In the genomic region with DNA sequence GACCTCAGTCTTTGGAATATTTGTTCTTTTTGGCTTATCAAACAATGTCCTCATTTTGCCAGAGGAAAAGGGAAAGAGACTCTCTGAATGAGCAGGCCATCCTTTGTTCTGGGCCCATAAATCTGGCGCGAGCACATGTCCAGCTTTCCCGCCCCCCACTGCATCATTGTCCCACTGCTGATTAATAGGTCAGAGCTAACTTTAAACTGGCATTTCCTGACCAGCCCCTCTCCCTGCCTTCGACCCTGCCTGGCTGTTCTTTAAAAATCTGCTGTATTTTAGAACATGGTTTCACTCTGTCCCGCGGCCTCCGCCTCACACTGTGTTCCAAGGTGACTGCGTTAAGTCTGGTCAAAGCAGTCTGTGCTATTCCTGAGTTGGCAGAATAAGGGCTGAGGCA, we compare ENCODE assay signal across 22 cellular contexts.
A peak's percentile ranks its signal among the peaks of the same experiment; 100 is the strongest.
DNase-seq lines count a peak whose midpoint lies in the region; ATAC-seq, FAIRE-seq and TF ChIP-seq lines count a peak whose summit lies in the region.
"Had no signal": no experiment of that assay in that cellular context is flagged by ENCODE, and none has a peak within 500 bp of the region (broad histone marks: within the 10 kb centered on the region; RNA-seq: fewer than 3 reads in every experiment).

No MANE protein-coding gene starts in this region.

- H3K36me3 ChIP-seq in PC-9 (ENCODE audit: low read depth) (no peaks in the 10 kb centered on the region), small intestine (ENCODE audit: control insufficient read depth in 2 of 2, insufficient read depth in 2 of 2, low read length in 2 of 2) (no peaks in the 10 kb centered on the region)
- H3K36me3 ChIP-seq: tibial artery had no signal

- FAIRE-seq in small intestine (lab: Jason Lieb, UNC) = no peak

- H3K27ac ChIP-seq in PC-9 (no peak overlapping the region), small intestine (ENCODE audit: low read depth in 1 of 2, low read length in 1 of 2) (peak overlapping the region in 1 of 2 donors; percentile 60)
- H3K27ac ChIP-seq: 22Rv1, GM23248 had no signal

- DNase-seq in NCI-H146 (lab: John Stamatoyannopoulos, UW) (peak; percentile 56), NCI-H146 treated with DMSO at 0.1 percent for 48 hours (lab: John Stamatoyannopoulos, UW; ENCODE audit: unreplicated experiment) (no peak), left kidney (ENCODE audit: low read depth, low spot score) (peak; percentile 36), sciatic nerve (ENCODE audit: low spot score) (no peak), PC-9 (no peak), small intestine (no peak)
- DNase-seq: activated CD4-positive, CD25-positive, alpha-beta regulatory T cell; activated CD8-positive, alpha-beta T cell treated with anti-CD3 and anti-CD28 coated beads for 36 hours; activated naive CD4-positive, alpha-beta T cell treated with Interleukin-2 at 50 U/mL for 16 hours; AML-193; CD8-positive, alpha-beta memory T cell; central memory CD4-positive, alpha-beta T cell; effector CD4-positive, alpha-beta T cell; GF-D8; GM23248; left colon; NCI-H2081 treated with DMSO at 0.1 percent for 48 hours had no signal

- intact Hi-C loops in sciatic nerve (cut with DNase I) (no loop called here), PC-9 (cut with micrococcal nuclease; ENCODE audit: unreplicated experiment) (no loop called here)

- WGBS in small intestine, 3 donors = 72 to 83% (median 78%) methylated on average over 8 of the region's 8 CpGs

- no peak overlapping the region for H3K4me3 ChIP-seq in PC-9
- H3K4me3 ChIP-seq in small intestine (ENCODE audit: low read depth in 1 of 2, low read length in 2 of 2) = no peak overlapping the region
- H3K4me3 ChIP-seq: GM23248, tibial artery had no signal

- H3F3A ChIP-seq in PC-9 (ENCODE audit: insufficient read depth, low read depth) = no peaks in the 10 kb centered on the region

- H3K9me3 ChIP-seq in PC-9 (ENCODE audit: insufficient read depth, low read depth) (no peaks in the 10 kb centered on the region), small intestine (ENCODE audit: control insufficient read depth, low read depth) (no peaks in the 10 kb centered on the region)
- H3K9me3 ChIP-seq: tibial artery had no signal

- ATAC-seq in sciatic nerve (peak; percentile 59), HG03097 (IDR thresholded peaks at IDR 0.05; ENCODE audit: low FRiP score, unreplicated experiment) (no peak), GM19463 (IDR thresholded peaks at IDR 0.05; ENCODE audit: unreplicated experiment) (no peak)
- ATAC-seq: activated CD8-positive, alpha-beta T cell treated with anti-CD3 and anti-CD28 coated beads for 36 hours; esophagus mucosa; left colon had no signal

- POLR2A ChIA-PET in PC-9 (lab: Charles Lee; ENCODE audit: unreplicated experiment) = interaction anchor here (0.7 kb wide), 1 partner anchor 134 kb away, joined by 3 read pairs; no protein-coding TSS in a partner anchor

- H3K4me1 ChIP-seq in PC-9 (replicated peaks; ENCODE audit: insufficient read depth) = no peaks in the 10 kb centered on the region
- H3K4me1 ChIP-seq in small intestine (ENCODE audit: control insufficient read depth in 2 of 2, insufficient read depth in 1 of 2, low read depth in 1 of 2, low read length in 1 of 2) = no peaks in the 10 kb centered on the region
- H3K4me1 ChIP-seq: tibial artery had no signal

- H3K27me3 ChIP-seq in PC-9 (ENCODE audit: insufficient read depth, low read depth) (no peaks in the 10 kb centered on the region), small intestine (ENCODE audit: control insufficient read depth in 2 of 2, insufficient read depth in 2 of 2, low read length in 2 of 2) (no peaks in the 10 kb centered on the region)
- H3K27me3 ChIP-seq: tibial artery had no signal

- no TSS peak for BruUV-seq in PC-9 (replicated peaks; lab: Mats Ljungman, UMichigan)

- no peaks in the 10 kb centered on the region for H4K20me1 ChIP-seq in PC-9 (ENCODE audit: insufficient read depth)

- no peaks in the 10 kb centered on the region for H3K9me2 ChIP-seq in PC-9 (ENCODE audit: insufficient read depth)

- no peak overlapping the region for H3K4me2 ChIP-seq in PC-9

- no peak for TF ChIP-seq CTCF in PC-9 (conservative IDR thresholded peaks at IDR 0.05)

- no peaks in the 10 kb centered on the region for H3K79me2 ChIP-seq in PC-9 (ENCODE audit: low read depth)

- CTCF ChIA-PET in PC-9 (lab: Charles Lee) = no interaction called here

- H2AFZ ChIP-seq in PC-9 = no peak overlapping the region
- H2AFZ ChIP-seq: GM23248 had no signal

Comparison
In these comparisons a context has a peak if more than half of its experiments do, and no peak if none do; other contexts are left out.
1. DNase-seq: peak in NCI-H146 (single experiment) and left kidney (single experiment); none in NCI-H146 treated with DMSO at 0.1 percent for 48 hours (single experiment), sciatic nerve (single experiment), PC-9 (0 of 2) and small intestine (single experiment).